In the genomic region with DNA sequence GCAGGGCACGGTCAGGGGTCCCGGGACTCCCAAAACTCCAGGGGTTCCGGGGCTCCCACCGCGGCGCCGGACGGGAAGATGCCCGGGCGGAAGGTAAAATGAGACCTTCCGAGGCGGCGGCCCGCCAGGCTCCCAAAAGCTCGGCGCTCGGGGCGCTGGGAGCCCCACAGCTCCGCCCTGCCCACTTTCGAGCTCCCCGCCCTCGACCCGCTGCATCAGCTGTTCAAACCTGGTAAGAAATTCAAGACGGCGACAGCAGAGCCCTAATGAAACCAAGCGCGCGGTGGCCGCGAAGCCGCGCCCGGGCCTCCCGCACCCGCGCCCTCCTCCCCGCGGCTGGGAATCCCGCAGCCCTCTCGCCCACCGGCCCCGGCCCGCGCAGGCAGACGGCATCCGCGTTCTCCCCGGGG, we compare ENCODE assay signal across 8 cellular contexts. TPM values are rescaled to one million over a fixed set of nuclear protein-coding genes. Genes with fewer than 3 reads are reported as not detected.
DNase-seq lines count a peak whose midpoint lies in the region; ATAC-seq and TF ChIP-seq lines count a peak whose summit lies in the region.

No MANE protein-coding gene starts in this region.

- POLR2A ChIA-PET in naive thymus-derived CD4-positive, alpha-beta T cell (lab: Charles Lee) = no interaction called here

- peak overlapping the region; percentile 88 for H3K4me3 Mint-ChIP-seq in endothelial cell (ENCODE audit: unreplicated experiment)
- H3K4me3 Mint-ChIP-seq in naive thymus-derived CD4-positive, alpha-beta T cell = peak overlapping the region; percentile 74 to 97 (median 82)

- no peaks in the 10 kb centered on the region for H3K9me3 Mint-ChIP-seq in endothelial cell (ENCODE audit: unreplicated experiment)
- peaks cover 0 to 1% (median 0%) of the 10 kb centered on the region in 11 donors for H3K9me3 Mint-ChIP-seq in naive thymus-derived CD4-positive, alpha-beta T cell

- TF ChIP-seq CTCF in endothelial cell (IDR thresholded peaks at IDR 0.05; ENCODE audit: unreplicated experiment) = no peak

- H3K27ac ChIP-seq in HUES6 (ENCODE audit: low read depth, low read length) = no peak overlapping the region
- H3K27ac ChIP-seq in naive thymus-derived CD4-positive, alpha-beta T cell (ENCODE audit: low read depth, low read length) = no peak overlapping the region
- H3K27ac ChIP-seq in urinary bladder (ENCODE audit: low read depth) = no peak overlapping the region

- H3K4me1 ChIP-seq in HUES6 (ENCODE audit: control insufficient read depth, insufficient read depth, low read length) (peaks cover 12% of the 10 kb centered on the region), urinary bladder (ENCODE audit: insufficient read depth) (no peaks in the 10 kb centered on the region)
- peaks cover 0 to 16% of the 10 kb centered on the region in 2 donors for H3K4me1 ChIP-seq in naive thymus-derived CD4-positive, alpha-beta T cell (ENCODE audit: control insufficient read depth in 2 of 2, insufficient read depth in 2 of 2, low read length in 2 of 2)

- H3K27me3 Mint-ChIP-seq in endothelial cell (ENCODE audit: unreplicated experiment) = peaks cover 21% of the 10 kb centered on the region
- peaks cover 37 to 62% (median 47%) of the 10 kb centered on the region in 5 donors for H3K27me3 Mint-ChIP-seq in naive thymus-derived CD4-positive, alpha-beta T cell

- H3K9me3 ChIP-seq in HUES6 (ENCODE audit: control insufficient read depth, insufficient read depth, low read depth, low read length) = no peaks in the 10 kb centered on the region
- H3K9me3 ChIP-seq in naive thymus-derived CD4-positive, alpha-beta T cell (ENCODE audit: control insufficient read depth in 2 of 3, low read length in 3 of 3) = no peaks in the 10 kb centered on the region

- under 1% methylated on average over 48 of the region's 48 CpGs for WGBS in urinary bladder

- peak overlapping the region; percentile 92 for H3K4me3 ChIP-seq in HUES6 (ENCODE audit: low read depth, low read length)
- H3K4me3 ChIP-seq in naive thymus-derived CD4-positive, alpha-beta T cell (ENCODE audit: low read length) = peak overlapping the region; percentile 59
- H3K4me3 ChIP-seq in urinary bladder (ENCODE audit: low read depth, low read length) = peak overlapping the region; percentile 70

- CTCF ChIA-PET in naive thymus-derived CD4-positive, alpha-beta T cell (lab: Charles Lee) = no interaction called here

- peaks cover 62% of the 10 kb centered on the region for H3K27me3 ChIP-seq in HUES6 (ENCODE audit: control insufficient read depth, insufficient read depth, low read length)
- peaks cover 0 to 27% of the 10 kb centered on the region in 2 donors for H3K27me3 ChIP-seq in naive thymus-derived CD4-positive, alpha-beta T cell (ENCODE audit: control insufficient read depth in 2 of 2, insufficient read depth in 2 of 2, low read length in 2 of 2)

- H3K27ac Mint-ChIP-seq in endothelial cell (ENCODE audit: unreplicated experiment) = no peak overlapping the region
- H3K27ac Mint-ChIP-seq in naive thymus-derived CD4-positive, alpha-beta T cell = peak overlapping the region in 2 of 9 donors; percentile 18 to 77

- ATAC-seq in GM18502 (IDR thresholded peaks at IDR 0.05; ENCODE audit: poor library complexity, unreplicated experiment) = peak; percentile 47
- ATAC-seq in naive thymus-derived CD4-positive, alpha-beta T cell = peak; percentile 61
- no peak for ATAC-seq in HG03095 (IDR thresholded peaks at IDR 0.05; ENCODE audit: unreplicated experiment)

- peaks cover 13% of the 10 kb centered on the region for H3K36me3 Mint-ChIP-seq in endothelial cell (ENCODE audit: low read depth, unreplicated experiment)
- no peaks in the 10 kb centered on the region for H3K36me3 Mint-ChIP-seq in naive thymus-derived CD4-positive, alpha-beta T cell

- DNase-seq in activated CD4-positive, alpha-beta T cell treated with anti-CD3 and anti-CD28 coated beads for 48 hours = peak; percentile 67
- peak; percentile 38 for DNase-seq in endothelial cell (ENCODE audit: low spot score)
- DNase-seq in naive thymus-derived CD4-positive, alpha-beta T cell = peak in 7 of 9 donors; percentile 31 to 57 (median 45)
- no peak for DNase-seq in head of caudate nucleus

- peaks cover 4% of the 10 kb centered on the region; the same call in 1 of the 2 replicates for H3K36me3 ChIP-seq in HUES6 (ENCODE audit: control insufficient read depth, insufficient read depth, low read length)
- no peaks in the 10 kb centered on the region for H3K36me3 ChIP-seq in naive thymus-derived CD4-positive, alpha-beta T cell (ENCODE audit: control insufficient read depth in 2 of 3, insufficient read depth in 3 of 3, low read length in 3 of 3)
- no peaks in the 10 kb centered on the region for H3K36me3 ChIP-seq in urinary bladder (ENCODE audit: insufficient read depth)

- intact Hi-C loops in naive thymus-derived CD4-positive, alpha-beta T cell (cut with micrococcal nuclease) = loop anchor here in 1 of 2 donors (2.0 kb wide), 1 partner anchor 16 kb away; no protein-coding TSS in a partner anchor
- intact Hi-C loops in head of caudate nucleus (cut with DNase I) = no loop called here

- no peak overlapping the region for H3K9ac ChIP-seq in HUES6 (ENCODE audit: low read length)

- peaks cover 17% of the 10 kb centered on the region for H3K4me1 Mint-ChIP-seq in endothelial cell (ENCODE audit: unreplicated experiment)
- peaks cover 6 to 16% (median 7%) of the 10 kb centered on the region in 7 donors for H3K4me1 Mint-ChIP-seq in naive thymus-derived CD4-positive, alpha-beta T cell

RNA-seq across cellular contexts. Expression of gene SLC4A11, which starts 0.4 kb away (rescaled TPM):
- total RNA-seq in endothelial cell (ENCODE audit: unreplicated experiment) (30.6 TPM), urinary bladder (0.37 TPM)
- total RNA-seq in naive thymus-derived CD4-positive, alpha-beta T cell = 1 to 10 TPM in 2 of 5 experiments, under 1 TPM in 2, not detected in 1; 0.19 to 1.5 (median 0.93) TPM
- not detected for polyA plus RNA-seq in naive thymus-derived CD4-positive, alpha-beta T cell
- 1.8 TPM for polyA plus RNA-seq in urinary bladder

RNA-seq across cellular contexts. Expression of gene ITPA, which starts 29.3 kb away (rescaled TPM):
- total RNA-seq in endothelial cell (ENCODE audit: unreplicated experiment) (45.9 TPM), urinary bladder (17.0 TPM)
- 10 to 100 TPM; 37.7 to 71.2 (median 43.5) TPM for total RNA-seq in naive thymus-derived CD4-positive, alpha-beta T cell
- 10 to 100 TPM; 50.1 to 62.3 TPM for polyA plus RNA-seq in naive thymus-derived CD4-positive, alpha-beta T cell
- 40.8 TPM for polyA plus RNA-seq in urinary bladder

RNA-seq across cellular contexts. Expression of gene DDRGK1, which starts 34.1 kb away (rescaled TPM):
- total RNA-seq in endothelial cell (ENCODE audit: unreplicated experiment) (45.3 TPM), urinary bladder (14.8 TPM)
- total RNA-seq in naive thymus-derived CD4-positive, alpha-beta T cell = 10 to 100 TPM; 39.4 to 60.3 (median 46.6) TPM
- 10 to 100 TPM; 40.6 to 58.0 TPM for polyA plus RNA-seq in naive thymus-derived CD4-positive, alpha-beta T cell
- polyA plus RNA-seq in urinary bladder = 76.3 TPM

Comparison
In these comparisons a context has a peak if more than half of its experiments do, and no peak if none do; other contexts are left out.
1. DNase-seq: peak in activated CD4-positive, alpha-beta T cell treated with anti-CD3 and anti-CD28 coated beads for 48 hours (single experiment), endothelial cell (single experiment) and naive thymus-derived CD4-positive, alpha-beta T cell (7 of 9); none in head of caudate nucleus (0 of 42).
2. RNA of gene SLC4A11, which starts 0.4 kb away (total RNA-seq): 30.6 TPM in endothelial cell (single experiment); 0.19 to 1.5 TPM in naive thymus-derived CD4-positive, alpha-beta T cell and 0.37 TPM in urinary bladder (single experiment); every median in the first group is over 10 times any median in the second.
3. Peak in every context shown above with its lines, with median percentiles within 50 percentile points of each other: H3K4me3 ChIP-seq.